In the genomic region with DNA sequence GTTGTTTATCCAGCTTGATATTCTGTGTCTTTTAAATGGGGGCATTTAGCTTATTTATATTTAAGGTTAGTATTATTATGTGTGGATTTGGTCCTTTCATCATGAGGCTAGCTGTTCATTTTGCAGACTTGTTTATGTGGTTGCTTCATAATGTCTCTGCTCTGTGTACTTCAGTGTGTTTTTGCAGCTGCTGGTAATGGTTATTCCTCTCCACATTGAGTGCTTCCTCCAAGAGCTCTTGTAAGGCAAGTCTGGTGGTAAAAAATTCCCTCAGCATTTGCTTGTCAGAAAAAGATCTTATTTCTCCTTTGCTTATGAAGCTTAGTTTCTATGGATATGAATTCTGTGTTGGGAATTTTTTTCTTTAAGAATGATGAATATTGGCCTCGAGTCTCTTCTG, we compare ENCODE assay signal across 17 cellular contexts. TPM values are rescaled to one million over a fixed set of nuclear protein-coding genes. Genes with fewer than 3 reads are reported as not detected.
A peak's percentile ranks its signal among the peaks of the same experiment; 100 is the strongest.
DNase-seq lines count a peak whose midpoint lies in the region; ATAC-seq and TF ChIP-seq lines count a peak whose summit lies in the region.
"Had no signal": no experiment of that assay in that cellular context is flagged by ENCODE, and none has a peak within 500 bp of the region (broad histone marks: within the 10 kb centered on the region; RNA-seq: fewer than 3 reads in every experiment).

No MANE protein-coding gene starts in this region.

- H3K9me3 Mint-ChIP-seq in CD14-positive monocyte = peaks cover 24 to 48% (median 40%) of the 10 kb centered on the region in 7 donors

- TF ChIP-seq CTCF in MM.1S (IDR thresholded peaks at IDR 0.05; ENCODE audit: low read length) (no peak), CD14-positive monocyte (IDR thresholded peaks at IDR 0.05) (no peak)

- no peaks in the 10 kb centered on the region for H3K79me2 ChIP-seq in MM.1S (ENCODE audit: low read length)

- ATAC-seq in HG02885 (IDR thresholded peaks at IDR 0.05; ENCODE audit: poor library complexity, unreplicated experiment) = no peak
- ATAC-seq: HCT116 had no signal

- H3K4me1 Mint-ChIP-seq in CD14-positive monocyte = no peaks in the 10 kb centered on the region

- peaks cover 25% of the 10 kb centered on the region for H3K9me3 ChIP-seq in adipocyte (ENCODE audit: control insufficient read depth, low read length)
- no peaks in the 10 kb centered on the region for H3K9me3 ChIP-seq in MM.1S (replicated peaks; ENCODE audit: insufficient read depth, low read length)
- H3K9me3 ChIP-seq: BE2C had no signal

- no peaks in the 10 kb centered on the region for H4K20me1 ChIP-seq in MM.1S (ENCODE audit: insufficient read depth, low read length)

- H3K27ac Mint-ChIP-seq in CD14-positive monocyte = no peak overlapping the region
- H3K27ac Mint-ChIP-seq: CD4-positive, alpha-beta T cell had no signal

- H3K9ac ChIP-seq in adipocyte (ENCODE audit: low read length) (no peak overlapping the region), MM.1S (ENCODE audit: low read length) (no peak overlapping the region)

- no peaks in the 10 kb centered on the region for H3K36me3 ChIP-seq in adipocyte (ENCODE audit: control insufficient read depth, insufficient read depth, low read length, severe bottlenecking)
- no peaks in the 10 kb centered on the region for H3K36me3 ChIP-seq in MM.1S (replicated peaks; ENCODE audit: insufficient read depth, low read length)
- H3K36me3 ChIP-seq: BE2C had no signal

- no peak overlapping the region for H3K4me2 ChIP-seq in MM.1S (ENCODE audit: low read depth, low read length)

- no peaks in the 10 kb centered on the region for H3K27me3 Mint-ChIP-seq in CD14-positive monocyte (ENCODE audit: low read depth in 3 of 3)
- H3K27me3 Mint-ChIP-seq: CD4-positive, alpha-beta T cell had no signal

- intact Hi-C loops in CD14-positive monocyte (cut with micrococcal nuclease) = no loop called here

- no peaks in the 10 kb centered on the region for H3K36me3 Mint-ChIP-seq in CD14-positive monocyte

- DNase-seq in SHP77 (lab: John Stamatoyannopoulos, UW) (peak; percentile 24 to 25), SHP77 treated with DMSO at 0.1 percent for 48 hours (lab: John Stamatoyannopoulos, UW) (no peak), NCI-H2029 (lab: John Stamatoyannopoulos, UW) (peak; percentile 70), adipocyte (ENCODE audit: low read depth) (no peak), MM.1S (no peak), CD14-positive monocyte (ENCODE audit: low spot score) (no peak)
- DNase-seq: ACHN; BE2C; C1 segment of cervical spinal cord; Caco-2; CD4-positive, alpha-beta T cell; DMS79 treated with DMSO at 0.1 percent for 48 hours; GF-D8; GOT3; H7 had no signal

- H3K9me2 ChIP-seq in MM.1S (replicated peaks; ENCODE audit: insufficient read depth, low read length) = no peaks in the 10 kb centered on the region

- H3K27ac ChIP-seq in MM.1S (ENCODE audit: low read length) = no peak overlapping the region

- H3K4me1 ChIP-seq in adipocyte (ENCODE audit: control insufficient read depth, insufficient read depth, low read length) (no peaks in the 10 kb centered on the region), MM.1S (ENCODE audit: low read length) (no peaks in the 10 kb centered on the region)
- H3K4me1 ChIP-seq: BE2C, Caco-2 had no signal

- H2AFZ ChIP-seq in MM.1S (ENCODE audit: low read length) = no peak overlapping the region

- H3K4me3 ChIP-seq in adipocyte (ENCODE audit: low read length) (peak overlapping the region; percentile 37), MM.1S (ENCODE audit: low read length) (no peak overlapping the region)

- H3F3A ChIP-seq in MM.1S (ENCODE audit: insufficient read depth, low read length) = no peaks in the 10 kb centered on the region

- H3K4me3 Mint-ChIP-seq in CD14-positive monocyte = no peak overlapping the region
- H3K4me3 Mint-ChIP-seq: CD4-positive, alpha-beta T cell had no signal

- H3K27me3 ChIP-seq in adipocyte (replicated peaks; ENCODE audit: control insufficient read depth, insufficient read depth, low read length) (no peaks in the 10 kb centered on the region), MM.1S (replicated peaks; ENCODE audit: insufficient read depth, low read length) (no peaks in the 10 kb centered on the region)
- H3K27me3 ChIP-seq: BE2C had no signal

RNA-seq across cellular contexts. Expression of a gene that starts 47.8 kb away (rescaled TPM):
- polyA plus RNA-seq in CD14-positive monocyte = not detected

Comparison
In these comparisons a context has a peak if more than half of its experiments do, and no peak if none do; other contexts are left out.
1. DNase-seq: peak in SHP77 (2 of 2) and NCI-H2029 (single experiment); none in SHP77 treated with DMSO at 0.1 percent for 48 hours (single experiment), adipocyte (single experiment), MM.1S (single experiment) and CD14-positive monocyte (single experiment).